8 cellular contexts compared by ENCODE assay signal in genomic region chr1:100351095-100351884, GRCh38. TPM values are rescaled to one million over a fixed set of nuclear protein-coding genes. Genes with fewer than 3 reads are reported as not detected.
DNase-seq lines count a peak whose midpoint lies in the region; ATAC-seq and TF ChIP-seq lines count a peak whose summit lies in the region.

No MANE protein-coding gene starts in this region.

- H3K9me3 ChIP-seq in HCT116 (ENCODE audit: control insufficient read depth in 1 of 2, insufficient read depth in 1 of 2, low read depth in 1 of 2, low read length in 2 of 2) = no peaks in the 10 kb centered on the region
- no peaks in the 10 kb centered on the region for H3K9me3 ChIP-seq in MM.1S (replicated peaks; ENCODE audit: insufficient read depth, low read length)
- H3K9me3 ChIP-seq in gastroesophageal sphincter = no peaks in the 10 kb centered on the region
- H3K9me3 ChIP-seq in neutrophil = no peaks in the 10 kb centered on the region

- TSS peak; percentile 93 for BruUV-seq in HCT116 (replicated peaks; lab: Mats Ljungman, UMichigan)

- H2AFZ ChIP-seq in HCT116 (ENCODE audit: low read depth, low read length, poor library complexity, severe bottlenecking) (peak overlapping the region; percentile 75), MM.1S (ENCODE audit: low read length) (peak overlapping the region; percentile 84)

- peak in 2 of 3 experiments; percentile 18 to 29; a peak in 2 of 6 replicates for TF ChIP-seq CTCF in HCT116 (IDR thresholded peaks at IDR 0.05 in 2 of 3, conservative IDR thresholded peaks at IDR 0.05 in 1 of 3; ENCODE audit: borderline replicate concordance in 1 of 3, insufficient read depth in 1 of 3, low read depth in 2 of 3, low read length in 2 of 3)
- peak; percentile 41 for TF ChIP-seq CTCF in MM.1S (IDR thresholded peaks at IDR 0.05; ENCODE audit: low read length)
- peak in 2 of 4 experiments; percentile 13 to 62 for TF ChIP-seq CTCF in gastroesophageal sphincter (IDR thresholded peaks at IDR 0.05)
- TF ChIP-seq CTCF in neutrophil (IDR thresholded peaks at IDR 0.05) = no peak

- H3K4me1 ChIP-seq in HCT116 (ENCODE audit: control insufficient read depth in 1 of 2, insufficient read depth in 2 of 2, low read length in 2 of 2) = peaks cover 27 to 49% of the 10 kb centered on the region in 2 experiments
- peaks cover 11% of the 10 kb centered on the region; the same call in 1 of the 2 replicates for H3K4me1 ChIP-seq in MM.1S (ENCODE audit: low read length)
- H3K4me1 ChIP-seq in gastroesophageal sphincter = peaks cover 0 to 39% (median 0%) of the 10 kb centered on the region in 3 donors
- H3K4me1 ChIP-seq in neutrophil (ENCODE audit: control insufficient read depth in 1 of 2, insufficient read depth in 1 of 2, low read depth in 1 of 2, low read length in 1 of 2) = peaks cover 38 to 48% of the 10 kb centered on the region in 2 experiments

- peaks cover 0 to 2% of the 10 kb centered on the region in 2 experiments; a peak in 1 of 4 replicates for H3K36me3 ChIP-seq in HCT116 (ENCODE audit: control insufficient read depth in 1 of 2, insufficient read depth in 2 of 2, low read length in 2 of 2)
- H3K36me3 ChIP-seq in MM.1S (replicated peaks; ENCODE audit: insufficient read depth, low read length) = no peaks in the 10 kb centered on the region
- no peaks in the 10 kb centered on the region for H3K36me3 ChIP-seq in gastroesophageal sphincter
- H3K36me3 ChIP-seq in neutrophil = no peaks in the 10 kb centered on the region

- intact Hi-C loops in HCT116 (cut with micrococcal nuclease) = loop anchor here (1.0 to 10.0 kb wide), 3 partner anchors 85 to 376 kb away; partner anchors contain the start of gene RTCA

- H3F3A ChIP-seq in MM.1S (ENCODE audit: insufficient read depth, low read length) = peaks cover 9% of the 10 kb centered on the region

- H3K27me3 ChIP-seq in HCT116 (ENCODE audit: insufficient read depth, low read length) (no peaks in the 10 kb centered on the region), MM.1S (replicated peaks; ENCODE audit: insufficient read depth, low read length) (no peaks in the 10 kb centered on the region), gastroesophageal sphincter (no peaks in the 10 kb centered on the region), neutrophil (no peaks in the 10 kb centered on the region)

- 3% methylated on average over 6 to 30 of the region's 36 CpGs for WGBS in gastroesophageal sphincter (ENCODE audit: low coverage in 1 of 2), 2 donors

- no peak for TF ChIP-seq EP300 in gastroesophageal sphincter (IDR thresholded peaks at IDR 0.05)

- CTCF ChIA-PET in HCT116 (lab: Charles Lee) = no interaction called here

- H3K4me2 ChIP-seq in HCT116 (ENCODE audit: low read length) (peak overlapping the region; percentile 97), MM.1S (ENCODE audit: low read depth, low read length) (peak overlapping the region; percentile 61)

- TF ChIP-seq POLR2A in HCT116 (IDR thresholded peaks at IDR 0.05; ENCODE audit: borderline replicate concordance, extremely low read depth, insufficient read depth, insufficient read length) (peak; percentile 64), gastroesophageal sphincter (IDR thresholded peaks at IDR 0.05) (peak in 1 of 2 donors; percentile 49)

- H3K4me3 ChIP-seq in HCT116 (replicated peaks in 1 of 2; ENCODE audit: low read depth in 1 of 2, low read length in 2 of 2) (peak overlapping the region; percentile 72 to 89), MM.1S (ENCODE audit: low read length) (peak overlapping the region; percentile 76), gastroesophageal sphincter (peak overlapping the region; percentile 61 to 96), neutrophil (ENCODE audit: low read depth in 1 of 2, low read length in 1 of 2) (peak overlapping the region; percentile 75 to 91)

- POLR2A ChIA-PET in HCT116 (lab: Charles Lee) = interaction anchor here (1.5 kb wide), 1 partner anchor 85 kb away, joined by 4 read pairs; the partner anchor contains the start of gene RTCA

- peak; percentile 35; the same call in 1 of the 2 replicates for TF ChIP-seq RAD21 in HCT116 (IDR thresholded peaks at IDR 0.05; ENCODE audit: low read depth)

- DNase-seq in GM04503 (ENCODE audit: low read depth) = peak; percentile 77
- peak; percentile 86 for DNase-seq in HCT116 (ENCODE audit: low read depth, low spot score)
- DNase-seq in MM.1S = peak; percentile 93
- peak; percentile 94 for DNase-seq in SIG-M5 treated with dmso at 0.1 percent for 504 hours (lab: John Stamatoyannopoulos, UW; ENCODE audit: unreplicated experiment)
- DNase-seq in activated naive CD4-positive, alpha-beta T cell (lab: John Stamatoyannopoulos, UW) = peak; percentile 54 to 75 (median 67)
- peak in 48 of 49 donors; percentile 19 to 87 (median 68) for DNase-seq in substantia nigra (lab: John Stamatoyannopoulos, UW)

- ATAC-seq in HCT116 (peak; percentile 74), gastroesophageal sphincter (peak; percentile 77)

- H3K9me2 ChIP-seq in HCT116 (ENCODE audit: insufficient read depth) = no peaks in the 10 kb centered on the region
- H3K9me2 ChIP-seq in MM.1S (replicated peaks; ENCODE audit: insufficient read depth, low read length) = no peaks in the 10 kb centered on the region

- peak overlapping the region; percentile 84 for H3K27ac ChIP-seq in HCT116 (ENCODE audit: low read depth, low read length)
- peak overlapping the region; percentile 70 for H3K27ac ChIP-seq in MM.1S (ENCODE audit: low read length)
- peak overlapping the region; percentile 47 to 93 (median 90) for H3K27ac ChIP-seq in gastroesophageal sphincter
- peak overlapping the region; percentile 87 for H3K27ac ChIP-seq in neutrophil
- H3K27ac ChIP-seq in substantia nigra (ENCODE audit: low read depth, low read length, poor library complexity, severe bottlenecking) = peak overlapping the region; percentile 79

- H3K9ac ChIP-seq in HCT116 (ENCODE audit: low read length) (peak overlapping the region; percentile 72), MM.1S (ENCODE audit: low read length) (peak overlapping the region; percentile 64; the same call in 1 of the 2 replicates)

- RAD21 ChIA-PET in HCT116 (lab: Charles Lee; ENCODE audit: low non-redundant PET in 1 of 2, low total read pairs in 2 of 2, uncharacterized antibody in 2 of 2, unreplicated experiment in 2 of 2) = no interaction called here

- H4K20me1 ChIP-seq in HCT116 (ENCODE audit: insufficient read depth) (no peaks in the 10 kb centered on the region), MM.1S (ENCODE audit: insufficient read depth, low read length) (no peaks in the 10 kb centered on the region)

- H3K79me2 ChIP-seq in HCT116 (ENCODE audit: insufficient read depth, low read length) (no peaks in the 10 kb centered on the region), MM.1S (ENCODE audit: low read length) (peaks cover 24% of the 10 kb centered on the region)

TF ChIP-seq in HCT116, 20 proteins besides CTCF, POLR2A, EP300 and RAD21:
- no peak for TF ChIP-seq CEBPB (IDR thresholded peaks at IDR 0.05; ENCODE audit: low read depth)
- TF ChIP-seq ELF1 (IDR thresholded peaks at IDR 0.05; ENCODE audit: borderline replicate concordance, low read depth) = no peak
- TF ChIP-seq CBX3 (IDR thresholded peaks at IDR 0.05; ENCODE audit: low read depth) = peak; percentile 45; the same call in 1 of the 2 replicates
- TF ChIP-seq ZNF274 (IDR thresholded peaks at IDR 0.05; ENCODE audit: low read depth, low read length) = no peak
- TF ChIP-seq POLR2AphosphoS5 (IDR thresholded peaks at IDR 0.05; ENCODE audit: low read depth, low read length) = peak; percentile 78
- no peak for TF ChIP-seq JUND (IDR thresholded peaks at IDR 0.05)
- TF ChIP-seq MAX (IDR thresholded peaks at IDR 0.05) = no peak; the same call in 1 of the 2 replicates
- no peak for TF ChIP-seq ATF3 (IDR thresholded peaks at IDR 0.05)
- no peak; the same call in 1 of the 2 replicates for TF ChIP-seq SP1 (IDR thresholded peaks at IDR 0.05; ENCODE audit: low read depth)
- no peak for TF ChIP-seq EGR1 (IDR thresholded peaks at IDR 0.05; ENCODE audit: low read depth)
- TF ChIP-seq YY1 (IDR thresholded peaks at IDR 0.05; ENCODE audit: extremely low read depth, insufficient replicate concordance, low read depth, low read length) = peak; percentile 78
- 0 out of 2 replicates have a peak, but pooled peaks have one; percentile 32 for TF ChIP-seq ZFX (IDR thresholded peaks at IDR 0.05)
- peak; percentile 28 for TF ChIP-seq TCF7L2 (IDR thresholded peaks at IDR 0.05; ENCODE audit: borderline replicate concordance, extremely low read depth, insufficient read depth, insufficient read length)
TF ChIP-seq in HCT116: peak in this region for 5.

RNA-seq across cellular contexts. Expression of gene CDC14A, which starts 1.0 kb away (rescaled TPM):
- total RNA-seq in HCT116 (2021; ENCODE audit: unreplicated experiment) = 5.1 TPM
- 1.4 and 2.0 TPM in 2 replicates for polyA plus RNA-seq in HCT116 (2012)
- 10 to 100 TPM in 2 of 4 donors, 1 to 10 TPM in 2; 8.6 to 20.1 (median 11.0) TPM for total RNA-seq in gastroesophageal sphincter

Comparison
In these comparisons a context has a peak if more than half of its experiments do, and no peak if none do; other contexts are left out.
1. Peak in every context shown above with its lines: DNase-seq, ATAC-seq, H3K4me3 ChIP-seq and H3K27ac ChIP-seq.